8 cellular contexts compared by ENCODE assay signal in genomic region chr11:16739326-16739875, GRCh38. TPM values are rescaled to one million over a fixed set of nuclear protein-coding genes. Genes with fewer than 3 reads are reported as not detected.
A peak's percentile ranks its signal among the peaks of the same experiment; 100 is the strongest.
DNase-seq lines count a peak whose midpoint lies in the region; ATAC-seq and TF ChIP-seq lines count a peak whose summit lies in the region.

No MANE protein-coding gene starts in this region.

- no peaks in the 10 kb centered on the region for H3F3A ChIP-seq in GM23338 (replicated peaks; ENCODE audit: low read depth)
- H3F3A ChIP-seq in PC-3 (ENCODE audit: low read length, unreplicated experiment), result no peaks in the 10 kb centered on the region

- peaks cover 26% of the 10 kb centered on the region for H3K4me1 ChIP-seq in GM23338 (ENCODE audit: insufficient read depth)
- H3K4me1 ChIP-seq in PC-3 (ENCODE audit: insufficient read depth, low read length), result no peaks in the 10 kb centered on the region; the same call in 1 of the 2 replicates
- peaks cover 17 to 31% (median 18%) of the 10 kb centered on the region in 3 donors for H3K4me1 ChIP-seq in skeletal muscle tissue (ENCODE audit: control insufficient read depth in 3 of 3, insufficient read depth in 3 of 3, low read length in 3 of 3)

- POLR2A ChIA-PET in PC-3 (lab: Charles Lee; ENCODE audit: unreplicated experiment), result no interaction called here

- H3K4me3 Mint-ChIP-seq in GM23338, result no peak overlapping the region

- CTCF ChIA-PET in PC-3 (lab: Charles Lee), result no interaction called here

- H3K79me2 ChIP-seq in GM23338 (replicated peaks; ENCODE audit: insufficient read depth) (peaks cover 58% of the 10 kb centered on the region), PC-3 (ENCODE audit: low read length) (peaks cover 59% of the 10 kb centered on the region)

- TSS peak; percentile 74 for BruUV-seq in PC-3 (replicated peaks; lab: Mats Ljungman, UMichigan)

- TF ChIP-seq CTCF in GM23338 (conservative IDR thresholded peaks at IDR 0.05; ENCODE audit: low read depth in 2 of 2) (no peak), PC-3 (conservative IDR thresholded peaks at IDR 0.05; ENCODE audit: low read depth, low read length) (no peak)

- no peaks in the 10 kb centered on the region for H3K27me3 Mint-ChIP-seq in GM23338 (ENCODE audit: insufficient read depth, low read depth, poor library complexity)

- H3K36me3 ChIP-seq in GM23338 (ENCODE audit: insufficient read depth) (no peaks in the 10 kb centered on the region), PC-3 (ENCODE audit: low read depth, low read length) (peaks cover 5% of the 10 kb centered on the region; the same call in 1 of the 2 replicates), skeletal muscle tissue (ENCODE audit: control insufficient read depth in 3 of 3, insufficient read depth in 3 of 3, low read length in 3 of 3) (peaks cover 0 to 5% (median 0%) of the 10 kb centered on the region in 3 donors)

- H3K27ac Mint-ChIP-seq in GM23338, result no peak overlapping the region

- peak overlapping the region; percentile 82; the same call in 1 of the 2 replicates for H3K27ac ChIP-seq in GM23338 (ENCODE audit: low read depth)
- peak overlapping the region; percentile 64 for H3K27ac ChIP-seq in PC-3 (ENCODE audit: low read length)
- H3K27ac ChIP-seq in skeletal muscle tissue (ENCODE audit: low read depth, low read length), result peak overlapping the region; percentile 97

- ATAC-seq in GM23338 (no peak), PC-3 (no peak)

- H3K4me1 Mint-ChIP-seq in GM23338, result peaks cover 16% of the 10 kb centered on the region

- peak; percentile 21 for DNase-seq in GM23338 (ENCODE audit: low spot score)
- peak; percentile 11 for DNase-seq in PC-3
- peak; percentile 14 for DNase-seq in germinal center (ENCODE audit: low spot score)
- DNase-seq in activated gamma-delta T cell (lab: John Stamatoyannopoulos, UW), result no peak
- no peak for DNase-seq in posterior cingulate gyrus
- DNase-seq in NCI-H1694 (lab: John Stamatoyannopoulos, UW), result no peak
- DNase-seq in cerebellum (ENCODE audit: low spot score), result no peak

- H3K36me3 Mint-ChIP-seq in GM23338 (ENCODE audit: low read depth), result peaks cover 26% of the 10 kb centered on the region

- H2AFZ ChIP-seq in GM23338 (no peak overlapping the region), PC-3 (ENCODE audit: low read length) (peak overlapping the region; percentile 72; the same call in 1 of the 2 replicates)

- H3K9me3 ChIP-seq in PC-3 (ENCODE audit: low read length) (no peaks in the 10 kb centered on the region), skeletal muscle tissue (ENCODE audit: control insufficient read depth in 3 of 3, low read length in 3 of 3) (no peaks in the 10 kb centered on the region)

- no peaks in the 10 kb centered on the region for H3K9me2 ChIP-seq in GM23338 (ENCODE audit: insufficient read depth)
- H3K9me2 ChIP-seq in PC-3 (replicated peaks; ENCODE audit: low read length), result no peaks in the 10 kb centered on the region

- peak overlapping the region; percentile 73 for H3K4me3 ChIP-seq in GM23338
- H3K4me3 ChIP-seq in PC-3 (ENCODE audit: low read length), result peak overlapping the region; percentile 90
- H3K4me3 ChIP-seq in skeletal muscle tissue (ENCODE audit: low read length in 3 of 3), result peak overlapping the region; percentile 82 to 100 (median 97)

- no peaks in the 10 kb centered on the region for H3K27me3 ChIP-seq in GM23338 (ENCODE audit: insufficient read depth)
- no peaks in the 10 kb centered on the region for H3K27me3 ChIP-seq in PC-3 (ENCODE audit: low read length)
- no peaks in the 10 kb centered on the region for H3K27me3 ChIP-seq in skeletal muscle tissue (ENCODE audit: control insufficient read depth in 3 of 3, insufficient read depth in 3 of 3, low read length in 3 of 3)

- H3K9ac ChIP-seq in PC-3 (ENCODE audit: low read length), result peak overlapping the region; percentile 99
- H3K9ac ChIP-seq in skeletal muscle tissue (ENCODE audit: low read depth in 1 of 3, low read length in 3 of 3), result peak overlapping the region; percentile 99 to 100 (median 99)

- intact Hi-C loops in PC-3 (cut with micrococcal nuclease) (no loop called here), posterior cingulate gyrus (cut with DNase I) (loop anchor here (2.0 kb wide), 1 partner anchor 337 kb away; the partner anchor contains the start of gene RPS13)

- no peaks in the 10 kb centered on the region; the same call in 1 of the 3 replicates for H3K9me3 Mint-ChIP-seq in GM23338

- H3K4me2 ChIP-seq in GM23338 (peak overlapping the region; percentile 89), PC-3 (ENCODE audit: low read length) (peak overlapping the region; percentile 91)

- H4K20me1 ChIP-seq in GM23338 (replicated peaks; ENCODE audit: insufficient read depth) (peaks cover 35% of the 10 kb centered on the region), PC-3 (ENCODE audit: low read length) (peaks cover 28% of the 10 kb centered on the region)

TF ChIP-seq in GM23338, 12 proteins besides CTCF, POLR2A, EP300 and RAD21 (continues in another document):
- no peak for TF ChIP-seq ZNF114 (CRISPR knock-in tag; IDR thresholded peaks at IDR 0.05)
- no peak for TF ChIP-seq STAT1 (IDR thresholded peaks at IDR 0.05; ENCODE audit: unreplicated experiment)
- no peak for TF ChIP-seq EZH2 (IDR thresholded peaks at IDR 0.05; ENCODE audit: low read depth, unreplicated experiment)
- TF ChIP-seq ZNF331 (CRISPR knock-in tag; IDR thresholded peaks at IDR 0.05; ENCODE audit: low read depth), result no peak
- no peak for TF ChIP-seq EZH2phosphoT487 (IDR thresholded peaks at IDR 0.05; ENCODE audit: unreplicated experiment)
- no peak for TF ChIP-seq REST (IDR thresholded peaks at IDR 0.05; ENCODE audit: unreplicated experiment)
- no peak for TF ChIP-seq POLR2AphosphoS5 (IDR thresholded peaks at IDR 0.05; ENCODE audit: low read depth)

RNA-seq across cellular contexts. Expression of gene C11orf58, which starts 1.0 kb away (rescaled TPM):
- total RNA-seq in GM23338 (2014; rRNA removed; shearing (Covaris generic)), result 164 and 221 TPM in 2 replicates
- 248 and 280 TPM in 2 replicates for polyA plus RNA-seq in GM23338 (2016; fragmentation: Nextera tagmentation; extraction: Ambion mirVana)
- total RNA-seq in PC-3 (2014; rRNA removed) (157 and 181 TPM in 2 replicates), skeletal muscle tissue (150 TPM), cerebellum (172 TPM)

Comparison
In these comparisons a context has a peak if more than half of its experiments do, and no peak if none do; other contexts are left out.
1. DNase-seq: peak in GM23338 (single experiment), PC-3 (single experiment) and germinal center (single experiment); none in activated gamma-delta T cell (single experiment), posterior cingulate gyrus (0 of 10), NCI-H1694 (single experiment) and cerebellum (single experiment).
2. Peak in every context shown above with its lines, with median percentiles within 50 percentile points of each other: H3K27ac ChIP-seq and H3K4me3 ChIP-seq.